9 cellular contexts compared by ENCODE assay signal in genomic region chr3:100603449-100603848, GRCh38. TPM values are rescaled to one million over a fixed set of nuclear protein-coding genes. Genes with fewer than 3 reads are reported as not detected.
DNase-seq lines count a peak whose midpoint lies in the region; ATAC-seq and TF ChIP-seq lines count a peak whose summit lies in the region.
"Had no signal": no experiment of that assay in that cellular context is flagged by ENCODE, and none has a peak within 500 bp of the region (broad histone marks: within the 10 kb centered on the region; RNA-seq: fewer than 3 reads in every experiment).

No MANE protein-coding gene starts in this region.

- H3K27ac ChIP-seq in Panc1 (ENCODE audit: low read length), result no peak overlapping the region
- no peak overlapping the region for H3K27ac ChIP-seq in effector memory CD4-positive, alpha-beta T cell (ENCODE audit: insufficient read depth, low read length, poor library complexity, severe bottlenecking)
- H3K27ac ChIP-seq in neural progenitor cell, result no peak overlapping the region

- no peaks in the 10 kb centered on the region for H3K4me1 Mint-ChIP-seq in neural progenitor cell

- no TSS peak for BruUV-seq in Panc1 (replicated peaks; lab: Mats Ljungman, UMichigan)

- H3K27me3 ChIP-seq in Panc1 (ENCODE audit: control insufficient read depth, insufficient read depth, low read length) (peaks cover 12% of the 10 kb centered on the region; the same call in 1 of the 2 replicates), neural progenitor cell (no peaks in the 10 kb centered on the region)
- H3K27me3 ChIP-seq in effector memory CD4-positive, alpha-beta T cell (replicated peaks; ENCODE audit: control insufficient read depth, insufficient read depth, low read length, poor library complexity, severe bottlenecking), result no peaks in the 10 kb centered on the region

- ATAC-seq in HG02973 (IDR thresholded peaks at IDR 0.05; ENCODE audit: unreplicated experiment), result peak; percentile 39
- peak; percentile 88 for ATAC-seq in Panc1

- H3K36me3 Mint-ChIP-seq in neural progenitor cell, result no peaks in the 10 kb centered on the region

- H3K9me3 ChIP-seq in Panc1 (ENCODE audit: control insufficient read depth, insufficient read depth, low read depth, low read length) (no peaks in the 10 kb centered on the region), neural progenitor cell (ENCODE audit: low read depth) (no peaks in the 10 kb centered on the region)
- no peaks in the 10 kb centered on the region for H3K9me3 ChIP-seq in effector memory CD4-positive, alpha-beta T cell (ENCODE audit: control insufficient read depth, low read length)

- POLR2A ChIA-PET in Panc1 (lab: Charles Lee), result no interaction called here

- intact Hi-C loops in Panc1 (cut with micrococcal nuclease; ENCODE audit: unreplicated experiment), result no loop called here

- H4K20me1 ChIP-seq in neural progenitor cell (ENCODE audit: low read depth), result no peaks in the 10 kb centered on the region

- no peak overlapping the region for H3K27ac Mint-ChIP-seq in neural progenitor cell

- H3K9me3 Mint-ChIP-seq in neural progenitor cell, result peaks cover 3% of the 10 kb centered on the region

- peaks cover 3% of the 10 kb centered on the region for H3K27me3 Mint-ChIP-seq in neural progenitor cell (ENCODE audit: insufficient read depth, low read depth)

- no peaks in the 10 kb centered on the region for H3K79me2 ChIP-seq in neural progenitor cell (ENCODE audit: low read depth)

- in situ Hi-C loops in Panc1 (cut with HindIII; ENCODE audit: low pct_unique_long_range_greater_than_20kb, low sequenced_read_pairs), result no loop called here

- H3K36me3 ChIP-seq in Panc1 (ENCODE audit: control insufficient read depth, insufficient read depth, low read length) (no peaks in the 10 kb centered on the region), neural progenitor cell (no peaks in the 10 kb centered on the region)
- no peaks in the 10 kb centered on the region for H3K36me3 ChIP-seq in effector memory CD4-positive, alpha-beta T cell (ENCODE audit: control insufficient read depth, insufficient read depth, low read length)

- H3K4me2 ChIP-seq in neural progenitor cell, result no peak overlapping the region

- peak overlapping the region; percentile 83 for H2AFZ ChIP-seq in neural progenitor cell (replicated peaks)

- H3F3A ChIP-seq in neural progenitor cell (ENCODE audit: low read depth), result peaks cover 6% of the 10 kb centered on the region

- CTCF ChIA-PET in Panc1 (lab: Charles Lee), result interaction anchor here (1.1 to 1.4 kb wide), 2 partner anchors 31 to 141 kb away, joined by 3 to 4 read pairs; no protein-coding TSS in a partner anchor

- TF ChIP-seq CTCF in GM12875 (IDR thresholded peaks at IDR 0.05; ENCODE audit: borderline replicate concordance, insufficient read depth, low read depth, low read length) (peak; percentile 31; the same call in 1 of the 2 replicates), Panc1 (IDR thresholded peaks at IDR 0.05) (peak; percentile 66), neural progenitor cell (IDR thresholded peaks at IDR 0.05) (peak; percentile 53)

- no peak overlapping the region for H3K4me3 ChIP-seq in GM12875 (ENCODE audit: low read depth, low read length)
- no peak overlapping the region for H3K4me3 ChIP-seq in Panc1 (ENCODE audit: low read depth in 2 of 2, low read length in 2 of 2)
- H3K4me3 ChIP-seq in effector memory CD4-positive, alpha-beta T cell (ENCODE audit: insufficient read depth, low read depth, low read length, poor library complexity, severe bottlenecking), result peak overlapping the region; percentile 18
- H3K4me3 ChIP-seq in neural progenitor cell, result no peak overlapping the region

- DNase-seq in AML-193 (lab: John Stamatoyannopoulos, UW) (peak; percentile 62 to 69), Panc1 (ENCODE audit: low read depth, low spot score) (no peak), neural progenitor cell (ENCODE audit: low spot score) (peak; percentile 43), mucosa of gallbladder (ENCODE audit: low spot score) (no peak), NCI-H1105 (lab: John Stamatoyannopoulos, UW) (no peak)
- DNase-seq in effector memory CD4-positive, alpha-beta T cell, result no peak

- H3K9ac ChIP-seq in neural progenitor cell, result no peak overlapping the region

- H3K4me1 ChIP-seq in Panc1 (ENCODE audit: control insufficient read depth, insufficient read depth, low read length) (no peaks in the 10 kb centered on the region), neural progenitor cell (no peaks in the 10 kb centered on the region)
- H3K4me1 ChIP-seq in effector memory CD4-positive, alpha-beta T cell (ENCODE audit: control insufficient read depth, insufficient read depth, low read length, poor library complexity, severe bottlenecking), result peaks cover 3% of the 10 kb centered on the region

- H3K4me3 Mint-ChIP-seq in neural progenitor cell, result no peak overlapping the region

RNA-seq across cellular contexts. Expression of gene ADGRG7, which starts 6.0 kb away (rescaled TPM):
- total RNA-seq in Panc1 (2021; ENCODE audit: unreplicated experiment), result not detected
- polyA plus RNA-seq in Panc1 (2012; ENCODE audit: insufficient read length), result not detected
- total RNA-seq in neural progenitor cell (ENCODE audit: low replicate concordance), result not detected in 2 replicates
- 2.0 TPM for total RNA-seq in mucosa of gallbladder
- total RNA-seq: T-helper 1 cell treated with Interleukin-12 subunit alpha and Interleukin-12 subunit beta and Interleukin-4 antibody, amounts not matched to agents 30 ng/mL and 1 ng/mL, for 36 hours had no signal

Comparison
In these comparisons a context has a peak if more than half of its experiments do, and no peak if none do; other contexts are left out.
1. DNase-seq: peak in AML-193 (2 of 2) and neural progenitor cell (single experiment); none in Panc1 (single experiment), effector memory CD4-positive, alpha-beta T cell (0 of 3), mucosa of gallbladder (single experiment) and NCI-H1105 (single experiment).
2. Peak in every context shown above with its lines, with median percentiles within 50 percentile points of each other: CTCF ChIP-seq.